21 cellular contexts compared by ENCODE assay signal in the genomic region with DNA sequence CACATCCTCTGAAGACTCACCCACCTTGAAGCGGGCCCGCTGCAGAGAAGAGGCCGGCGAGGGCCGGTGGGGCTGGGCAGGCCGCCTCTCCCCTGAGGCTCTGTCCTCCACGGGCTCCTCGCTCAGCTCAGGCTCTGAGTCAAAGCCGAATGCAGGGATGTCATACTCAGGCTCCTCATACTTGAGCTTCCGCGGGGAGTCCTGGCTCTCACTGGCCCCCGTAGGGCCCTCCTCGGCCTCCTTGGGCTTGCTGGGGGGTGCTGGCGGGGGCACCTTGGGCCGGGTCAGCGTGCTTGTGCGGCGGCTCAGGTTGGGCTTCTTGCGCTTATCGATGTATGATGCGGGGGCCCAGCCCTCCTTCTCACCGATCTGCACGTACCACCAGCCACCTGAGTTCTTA.
DNase-seq lines count a peak whose midpoint lies in the region; ATAC-seq, FAIRE-seq and TF ChIP-seq lines count a peak whose summit lies in the region.
"Had no signal": no experiment of that assay in that cellular context is flagged by ENCODE, and none has a peak within 500 bp of the region (broad histone marks: within the 10 kb centered on the region; RNA-seq: fewer than 3 reads in every experiment).

No MANE protein-coding gene starts in this region.

- FAIRE-seq in HepG2 (lab: Jason Lieb, UNC) (no peak), RCC 7860 (lab: Jason Lieb, UNC) (no peak), HTR-8/SVneo (lab: Jason Lieb, UNC) (no peak)
- FAIRE-seq: A204.1, G401.6, GM12891, GM19239, H1 had no signal

- peaks cover 22 to 36% of the 10 kb centered on the region in 2 experiments; a peak in 4 of 5 replicates for H3K36me3 ChIP-seq in HepG2 (replicated peaks in 1 of 2; ENCODE audit: control insufficient read depth in 1 of 2, insufficient read depth in 2 of 2, low read length in 2 of 2)
- H3K36me3 ChIP-seq in right lobe of liver: peaks cover 0 to 3% (median 0%) of the 10 kb centered on the region in 4 donors
- peaks cover 41% of the 10 kb centered on the region for H3K36me3 ChIP-seq in lower lobe of right lung
- H3K36me3 ChIP-seq: BE2C, HAP-1 had no signal

- H3K4me3 ChIP-seq in HepG2 (replicated peaks in 1 of 3; ENCODE audit: insufficient read depth in 1 of 3, low read depth in 2 of 3, low read length in 3 of 3) (no peak overlapping the region), right lobe of liver (no peak overlapping the region), lower lobe of right lung (no peak overlapping the region)
- H3K4me3 ChIP-seq: HAP-1 had no signal

- CTCF ChIA-PET in HepG2 (lab: Yijun Ruan, JAX; ENCODE audit: low intra/inter-chr PET ratio, low total read pairs): no interaction called here

- no peak overlapping the region for H3K9ac ChIP-seq in HepG2 (ENCODE audit: insufficient read depth, low read depth, low read length)

- H3K9me3 ChIP-seq in HepG2 (ENCODE audit: low read length) (no peaks in the 10 kb centered on the region), right lobe of liver (no peaks in the 10 kb centered on the region), lower lobe of right lung (no peaks in the 10 kb centered on the region)
- H3K9me3 ChIP-seq: BE2C had no signal

- no peaks in the 10 kb centered on the region for H4K20me1 ChIP-seq in HepG2 (ENCODE audit: insufficient read depth, low read length)

- TF ChIP-seq POLR2A in HepG2 (IDR thresholded peaks at IDR 0.05; ENCODE audit: insufficient read depth in 1 of 2, low read depth in 2 of 2, low read length in 2 of 2) (no peak), right lobe of liver (IDR thresholded peaks at IDR 0.05) (no peak)

- POLR2A ChIA-PET in HepG2 (lab: Yijun Ruan, JAX): no interaction called here

- H3K27ac ChIP-seq in HepG2 (ENCODE audit: extremely low read length, insufficient read depth, low read length) (no peak overlapping the region), right lobe of liver (no peak overlapping the region), lower lobe of right lung (no peak overlapping the region)

- no peaks in the 10 kb centered on the region for H3K79me2 ChIP-seq in HepG2 (ENCODE audit: insufficient read depth, low read length)

- intact Hi-C loops in HepG2 (cut with micrococcal nuclease; ENCODE audit: unreplicated experiment): no loop called here
- intact Hi-C loops in right lobe of liver (cut with DNase I): loop anchor here (5.0 kb wide), 2 partner anchors 79 to 89 kb away; no protein-coding TSS in a partner anchor
- intact Hi-C loops in lower lobe of right lung (cut with DNase I): no loop called here
- intact Hi-C loops in sciatic nerve (cut with DNase I): loop anchor here (5.0 kb wide), 1 partner anchor 84 kb away; no protein-coding TSS in a partner anchor

- no peak for DNase-seq in HepG2 (ENCODE audit: low spot score)
- DNase-seq in right lobe of liver: no peak
- peak; percentile 41 for DNase-seq in lower lobe of right lung
- peak; percentile 54 for DNase-seq in sciatic nerve (ENCODE audit: low spot score)
- no peak for DNase-seq in RCC 7860 (ENCODE audit: low spot score)
- no peak for DNase-seq in stimulated activated CD4-positive, alpha-beta T cell treated with anti-CD3 and anti-CD28 coated beads, Interleukin-2, amount 100 ng/mL, for 24 hours
- no peak for DNase-seq in HTR-8/SVneo (ENCODE audit: insufficient read length, low spot score)
- DNase-seq: ACHN; BE2C; C1 segment of cervical spinal cord; CD4-positive, CD25-positive, alpha-beta regulatory T cell; CD8-positive, alpha-beta memory T cell; COR-L47; DMS 273 treated with DMSO at 0.1 percent for 48 hours; DMS53 had no signal

- no peaks in the 10 kb centered on the region for H3K4me1 ChIP-seq in HepG2 (ENCODE audit: insufficient read depth, low read length)
- no peaks in the 10 kb centered on the region for H3K4me1 ChIP-seq in right lobe of liver
- no peaks in the 10 kb centered on the region for H3K4me1 ChIP-seq in lower lobe of right lung
- H3K4me1 ChIP-seq: HAP-1 had no signal

- H3K4me2 ChIP-seq in HepG2 (ENCODE audit: low read depth, low read length): no peak overlapping the region

- in situ Hi-C loops in HepG2 (cut with HindIII; ENCODE audit: extremely low pct_ligation_motif_present, low pct_unique_long_range_greater_than_20kb): no loop called here

- no peak for TF ChIP-seq CTCF in HepG2 (CRISPR knock-in tag; IDR thresholded peaks at IDR 0.05)
- no peak for TF ChIP-seq CTCF in right lobe of liver (IDR thresholded peaks at IDR 0.05)
- no peak for TF ChIP-seq CTCF in lower lobe of right lung (IDR thresholded peaks at IDR 0.05)

- no peak for ATAC-seq in HepG2
- no peak for ATAC-seq in right lobe of liver
- peak; percentile 5 to 16 for ATAC-seq in lower lobe of right lung
- ATAC-seq in sciatic nerve: no peak

- 100% methylated on average over 13 of the region's 23 CpGs for WGBS in HepG2 (ENCODE audit: low lambda C conversion rate)
- WGBS in right lobe of liver (ENCODE audit: insufficient coverage, low coverage, low lambda C conversion rate, missing lambda C conversion rate): 100% methylated on average over 2 of the region's 23 CpGs

- H2AFZ ChIP-seq in HepG2 (ENCODE audit: low read length): no peak overlapping the region

- TF ChIP-seq EP300 in HepG2 (IDR thresholded peaks at IDR 0.05; ENCODE audit: low read depth in 2 of 2, low read length in 2 of 2) (no peak), HepG2 (CRISPR knock-in tag; IDR thresholded peaks at IDR 0.05; ENCODE audit: borderline replicate concordance) (no peak)

- H3K27me3 ChIP-seq in HepG2 (ENCODE audit: control insufficient read depth in 1 of 2, insufficient read depth in 2 of 2, low read length in 2 of 2): no peaks in the 10 kb centered on the region
- no peaks in the 10 kb centered on the region for H3K27me3 ChIP-seq in right lobe of liver
- H3K27me3 ChIP-seq in lower lobe of right lung (ENCODE audit: low read depth): no peaks in the 10 kb centered on the region
- H3K27me3 ChIP-seq: BE2C had no signal

- BruUV-seq in HepG2 (replicated peaks; lab: Mats Ljungman, UMichigan): no TSS peak

- no peak for TF ChIP-seq RAD21 in HepG2 (CRISPR knock-in tag; IDR thresholded peaks at IDR 0.05)

TF ChIP-seq in HepG2, 621 proteins besides CTCF, POLR2A, EP300 and RAD21:
- TF ChIP-seq, protein P1, sequence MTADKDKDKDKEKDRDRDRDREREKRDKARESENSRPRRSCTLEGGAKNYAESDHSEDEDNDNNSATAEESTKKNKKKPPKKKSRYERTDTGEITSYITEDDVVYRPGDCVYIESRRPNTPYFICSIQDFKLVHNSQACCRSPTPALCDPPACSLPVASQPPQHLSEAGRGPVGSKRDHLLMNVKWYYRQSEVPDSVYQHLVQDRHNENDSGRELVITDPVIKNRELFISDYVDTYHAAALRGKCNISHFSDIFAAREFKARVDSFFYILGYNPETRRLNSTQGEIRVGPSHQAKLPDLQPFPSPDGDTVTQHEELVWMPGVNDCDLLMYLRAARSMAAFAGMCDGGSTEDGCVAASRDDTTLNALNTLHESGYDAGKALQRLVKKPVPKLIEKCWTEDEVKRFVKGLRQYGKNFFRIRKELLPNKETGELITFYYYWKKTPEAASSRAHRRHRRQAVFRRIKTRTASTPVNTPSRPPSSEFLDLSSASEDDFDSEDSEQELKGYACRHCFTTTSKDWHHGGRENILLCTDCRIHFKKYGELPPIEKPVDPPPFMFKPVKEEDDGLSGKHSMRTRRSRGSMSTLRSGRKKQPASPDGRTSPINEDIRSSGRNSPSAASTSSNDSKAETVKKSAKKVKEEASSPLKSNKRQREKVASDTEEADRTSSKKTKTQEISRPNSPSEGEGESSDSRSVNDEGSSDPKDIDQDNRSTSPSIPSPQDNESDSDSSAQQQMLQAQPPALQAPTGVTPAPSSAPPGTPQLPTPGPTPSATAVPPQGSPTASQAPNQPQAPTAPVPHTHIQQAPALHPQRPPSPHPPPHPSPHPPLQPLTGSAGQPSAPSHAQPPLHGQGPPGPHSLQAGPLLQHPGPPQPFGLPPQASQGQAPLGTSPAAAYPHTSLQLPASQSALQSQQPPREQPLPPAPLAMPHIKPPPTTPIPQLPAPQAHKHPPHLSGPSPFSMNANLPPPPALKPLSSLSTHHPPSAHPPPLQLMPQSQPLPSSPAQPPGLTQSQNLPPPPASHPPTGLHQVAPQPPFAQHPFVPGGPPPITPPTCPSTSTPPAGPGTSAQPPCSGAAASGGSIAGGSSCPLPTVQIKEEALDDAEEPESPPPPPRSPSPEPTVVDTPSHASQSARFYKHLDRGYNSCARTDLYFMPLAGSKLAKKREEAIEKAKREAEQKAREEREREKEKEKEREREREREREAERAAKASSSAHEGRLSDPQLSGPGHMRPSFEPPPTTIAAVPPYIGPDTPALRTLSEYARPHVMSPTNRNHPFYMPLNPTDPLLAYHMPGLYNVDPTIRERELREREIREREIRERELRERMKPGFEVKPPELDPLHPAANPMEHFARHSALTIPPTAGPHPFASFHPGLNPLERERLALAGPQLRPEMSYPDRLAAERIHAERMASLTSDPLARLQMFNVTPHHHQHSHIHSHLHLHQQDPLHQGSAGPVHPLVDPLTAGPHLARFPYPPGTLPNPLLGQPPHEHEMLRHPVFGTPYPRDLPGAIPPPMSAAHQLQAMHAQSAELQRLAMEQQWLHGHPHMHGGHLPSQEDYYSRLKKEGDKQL (CRISPR knock-in tag; IDR thresholded peaks at IDR 0.05; ENCODE audit: low read depth): no peak
- no peak for TF ChIP-seq NFKBIZ (CRISPR knock-in tag; IDR thresholded peaks at IDR 0.05)
- TF ChIP-seq, protein P2, sequence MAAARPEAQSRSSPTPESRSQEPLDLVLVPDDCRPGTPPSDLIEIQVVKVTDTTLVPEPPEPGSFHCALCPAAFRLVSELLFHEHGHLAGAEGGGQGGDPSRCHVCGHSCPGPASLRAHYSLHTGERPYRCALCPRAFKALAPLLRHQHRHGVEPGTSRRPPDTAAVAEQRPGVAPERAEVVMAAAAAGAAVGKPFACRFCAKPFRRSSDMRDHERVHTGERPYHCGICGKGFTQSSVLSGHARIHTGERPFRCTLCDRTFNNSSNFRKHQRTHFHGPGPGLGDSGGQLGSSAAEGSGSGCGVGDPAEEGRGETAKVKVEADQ (CRISPR knock-in tag; IDR thresholded peaks at IDR 0.05; ENCODE audit: borderline replicate concordance): no peak
- TF ChIP-seq AGO2 (optimal IDR thresholded peaks at IDR 0.05; ENCODE audit: low read depth, low read length): peak; percentile 76
- no peak for TF ChIP-seq TAF1 (CRISPR knock-in tag; IDR thresholded peaks at IDR 0.05)

Comparison
In these comparisons a context has a peak if more than half of its experiments do, and no peak if none do; other contexts are left out.
1. intact Hi-C loops: an anchor here in right lobe of liver (5.0 kb wide) and sciatic nerve (5.0 kb wide); none called in HepG2 and lower lobe of right lung.
2. ATAC-seq: peak in lower lobe of right lung (2 of 2); none in HepG2 (single experiment), right lobe of liver (0 of 4) and sciatic nerve (single experiment).
3. DNase-seq: peak in lower lobe of right lung (single experiment) and sciatic nerve (single experiment); none in HepG2 (single experiment), right lobe of liver (0 of 3), RCC 7860 (single experiment), stimulated activated CD4-positive, alpha-beta T cell treated with anti-CD3 and anti-CD28 coated beads, Interleukin-2, amount 100 ng/mL, for 24 hours (0 of 2) and HTR-8/SVneo (single experiment).